Comparison of ENCODE assay signal across 8 cellular contexts in the genomic region with DNA sequence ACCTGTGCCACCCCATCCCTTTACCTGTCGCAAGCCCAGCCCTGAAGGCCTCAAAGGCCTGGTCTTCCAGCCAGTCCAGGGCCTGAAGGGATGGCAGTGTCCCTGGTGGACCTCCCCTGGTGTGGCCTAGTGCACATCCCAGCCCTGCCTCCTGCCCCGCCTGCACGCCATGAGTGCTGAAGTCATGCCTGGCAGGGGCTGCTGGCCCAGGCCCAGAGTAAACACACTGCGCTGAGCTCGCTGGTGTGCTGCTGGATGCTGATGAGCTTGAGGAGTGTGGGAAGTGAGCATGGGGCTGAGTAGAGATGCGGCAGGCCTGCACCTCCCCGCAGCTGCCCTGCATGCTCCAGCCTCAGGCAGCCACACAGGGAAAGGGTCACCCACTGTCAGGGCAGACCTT. TPM values are rescaled to one million over a fixed set of nuclear protein-coding genes. Genes with fewer than 3 reads are reported as not detected.
A peak's percentile ranks its signal among the peaks of the same experiment; 100 is the strongest.
DNase-seq lines count a peak whose midpoint lies in the region; ATAC-seq and TF ChIP-seq lines count a peak whose summit lies in the region.

No MANE protein-coding gene starts in this region.

- H3K27me3 Mint-ChIP-seq in activated CD4-positive, alpha-beta T cell treated with anti-CD3 and anti-CD28 coated beads for 36 hours = no peaks in the 10 kb centered on the region

- H3K4me3 ChIP-seq in PC-3 (ENCODE audit: low read length) = no peak overlapping the region

- no peaks in the 10 kb centered on the region for H3F3A ChIP-seq in PC-3 (ENCODE audit: low read length, unreplicated experiment)

- POLR2A ChIA-PET in PC-3 (lab: Charles Lee; ENCODE audit: unreplicated experiment) = no interaction called here
- POLR2A ChIA-PET in activated CD4-positive, alpha-beta T cell treated with anti-CD3 and anti-CD28 coated beads for 36 hours (lab: Charles Lee) = no interaction called here

- peaks cover 12% of the 10 kb centered on the region for H3K4me1 ChIP-seq in PC-3 (ENCODE audit: insufficient read depth, low read length)

- H3K27ac Mint-ChIP-seq in activated CD4-positive, alpha-beta T cell treated with anti-CD3 and anti-CD28 coated beads for 36 hours = no peak overlapping the region

- no peak for TF ChIP-seq CTCF in PC-3 (conservative IDR thresholded peaks at IDR 0.05; ENCODE audit: low read depth, low read length)

- H2AFZ ChIP-seq in PC-3 (ENCODE audit: low read length) = no peak overlapping the region

- no TSS peak for BruUV-seq in PC-3 (replicated peaks; lab: Mats Ljungman, UMichigan)

- DNase-seq in DMS53 treated with DMSO at 0.1 percent for 48 hours (lab: John Stamatoyannopoulos, UW; ENCODE audit: unreplicated experiment) (peak; percentile 78), PC-3 (peak; percentile 82), fibroblast of the conjunctiva (ENCODE audit: low read depth) (peak; percentile 83), posterior cingulate gyrus (peak; percentile 86 to 99 (median 92)), OCI-M2 (lab: John Stamatoyannopoulos, UW; ENCODE audit: unreplicated experiment) (no peak)
- no peak for DNase-seq in activated CD4-positive, alpha-beta T cell treated with anti-CD3 and anti-CD28 coated beads for 36 hours

- H3K79me2 ChIP-seq in PC-3 (ENCODE audit: low read length) = no peaks in the 10 kb centered on the region

- H3K4me3 Mint-ChIP-seq in activated CD4-positive, alpha-beta T cell treated with anti-CD3 and anti-CD28 coated beads for 36 hours = no peak overlapping the region

- H3K4me2 ChIP-seq in PC-3 (ENCODE audit: low read length) = no peak overlapping the region

- H3K27me3 ChIP-seq in PC-3 (ENCODE audit: low read length) = no peaks in the 10 kb centered on the region

- no peaks in the 10 kb centered on the region for H3K9me2 ChIP-seq in PC-3 (replicated peaks; ENCODE audit: low read length)

- no peaks in the 10 kb centered on the region for H3K9me3 ChIP-seq in PC-3 (ENCODE audit: low read length)

- no peak overlapping the region for H3K27ac ChIP-seq in PC-3 (ENCODE audit: low read length)

- H3K9ac ChIP-seq in PC-3 (ENCODE audit: low read length) = no peak overlapping the region

- CTCF ChIA-PET in PC-3 (lab: Charles Lee) = interaction anchor here (0.5 kb wide), 1 partner anchor 35 kb away, joined by 4 read pairs; no protein-coding TSS in a partner anchor
- CTCF ChIA-PET in activated CD4-positive, alpha-beta T cell treated with anti-CD3 and anti-CD28 coated beads for 36 hours (lab: Charles Lee) = no interaction called here

- no peaks in the 10 kb centered on the region for H3K4me1 Mint-ChIP-seq in activated CD4-positive, alpha-beta T cell treated with anti-CD3 and anti-CD28 coated beads for 36 hours

- H4K20me1 ChIP-seq in PC-3 (ENCODE audit: low read length) = no peaks in the 10 kb centered on the region

- H3K36me3 ChIP-seq in PC-3 (ENCODE audit: low read depth, low read length) = no peaks in the 10 kb centered on the region

- H3K36me3 Mint-ChIP-seq in activated CD4-positive, alpha-beta T cell treated with anti-CD3 and anti-CD28 coated beads for 36 hours (ENCODE audit: low read depth) = no peaks in the 10 kb centered on the region

- intact Hi-C loops in PC-3 (cut with micrococcal nuclease) (no loop called here), posterior cingulate gyrus (cut with DNase I) (no loop called here)
- intact Hi-C loops in activated CD4-positive, alpha-beta T cell treated with anti-CD3 and anti-CD28 coated beads for 36 hours (cut with DNase I, micrococcal nuclease) = no loop called here

- H3K9me3 Mint-ChIP-seq in activated CD4-positive, alpha-beta T cell treated with anti-CD3 and anti-CD28 coated beads for 36 hours (ENCODE audit: low read depth) = no peaks in the 10 kb centered on the region

- ATAC-seq in PC-3 (peak; percentile 100), HG03442 (IDR thresholded peaks at IDR 0.05; ENCODE audit: unreplicated experiment) (no peak), GM18909 (IDR thresholded peaks at IDR 0.05; ENCODE audit: poor library complexity, unreplicated experiment) (no peak)
- no peak for ATAC-seq in activated CD4-positive, alpha-beta T cell treated with anti-CD3 and anti-CD28 coated beads for 36 hours

RNA-seq across cellular contexts. Expression of gene HTRA1, which starts 43.2 kb away (rescaled TPM):
- total RNA-seq in PC-3 (2014; rRNA removed) = 18.6 and 21.3 TPM in 2 replicates
- not detected for total RNA-seq in activated CD4-positive, alpha-beta T cell treated with anti-CD3 and anti-CD28 coated beads for 36 hours

RNA-seq across cellular contexts. Expression of gene ARMS2, which starts 50.1 kb away (rescaled TPM):
- not detected in 2 replicates for total RNA-seq in PC-3 (2014; rRNA removed)
- not detected for total RNA-seq in activated CD4-positive, alpha-beta T cell treated with anti-CD3 and anti-CD28 coated beads for 36 hours

RNA-seq across cellular contexts. Expression of gene DMBT1, which starts 56.0 kb away (rescaled TPM):
- 0.62 and 1.2 TPM in 2 replicates for total RNA-seq in PC-3 (2014; rRNA removed)
- not detected for total RNA-seq in activated CD4-positive, alpha-beta T cell treated with anti-CD3 and anti-CD28 coated beads for 36 hours

Comparison
In these comparisons a context has a peak if more than half of its experiments do, and no peak if none do; other contexts are left out.
1. DNase-seq: peak in DMS53 treated with DMSO at 0.1 percent for 48 hours (single experiment), PC-3 (single experiment), fibroblast of the conjunctiva (single experiment) and posterior cingulate gyrus (10 of 10); none in OCI-M2 (single experiment) and activated CD4-positive, alpha-beta T cell treated with anti-CD3 and anti-CD28 coated beads for 36 hours (single experiment).
2. RNA of gene HTRA1, which starts 43.2 kb away (total RNA-seq): 18.6 to 21.3 TPM in PC-3; not detected in activated CD4-positive, alpha-beta T cell treated with anti-CD3 and anti-CD28 coated beads for 36 hours; every median in the first group is over 10 times any median in the second.